ENCODE assay signal across 14 cellular contexts in the genomic region with DNA sequence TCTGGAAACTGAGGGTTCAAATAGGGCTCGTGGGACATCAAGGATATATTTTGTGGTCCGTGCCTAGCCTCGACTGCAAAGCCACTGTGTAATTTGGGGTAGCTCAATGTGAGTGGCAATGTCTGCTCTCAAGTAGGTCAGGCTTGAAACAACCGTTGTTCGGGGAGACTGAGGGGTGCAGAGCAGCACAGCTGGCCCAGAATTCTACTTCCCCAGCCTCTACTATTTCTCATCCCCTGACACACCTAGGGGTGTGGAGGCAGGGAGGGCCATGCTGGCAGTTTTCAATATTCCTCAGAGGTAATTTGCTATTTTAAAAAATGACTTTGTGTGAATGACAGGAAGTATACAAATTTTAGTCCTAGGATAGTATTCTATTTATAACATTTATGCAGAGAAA. TPM values are rescaled to one million over a fixed set of nuclear protein-coding genes. Genes with fewer than 3 reads are reported as not detected.
A peak's percentile ranks its signal among the peaks of the same experiment; 100 is the strongest.
DNase-seq lines count a peak whose midpoint lies in the region; ATAC-seq and TF ChIP-seq lines count a peak whose summit lies in the region.
"Had no signal": no experiment of that assay in that cellular context is flagged by ENCODE, and none has a peak within 500 bp of the region (broad histone marks: within the 10 kb centered on the region; RNA-seq: fewer than 3 reads in every experiment).

No MANE protein-coding gene starts in this region.

- peaks cover 0 to 36% of the 10 kb centered on the region in 2 donors for H3K4me1 ChIP-seq in right atrium auricular region
- peaks cover 19 to 55% (median 49%) of the 10 kb centered on the region in 4 donors for H3K4me1 ChIP-seq in esophagus muscularis mucosa
- peaks cover 33% of the 10 kb centered on the region for H3K4me1 ChIP-seq in vagina

- H3K36me3 Mint-ChIP-seq in nephron progenitor cell (ENCODE audit: low read depth): no peaks in the 10 kb centered on the region

- peaks cover 43% of the 10 kb centered on the region for H3K4me1 Mint-ChIP-seq in nephron progenitor cell

- TF ChIP-seq POLR2A in esophagus muscularis mucosa (IDR thresholded peaks at IDR 0.05; ENCODE audit: low read depth): no peak
- no peak for TF ChIP-seq POLR2A in vagina (IDR thresholded peaks at IDR 0.05)

- peak overlapping the region; percentile 39 for H3K27ac Mint-ChIP-seq in nephron progenitor cell
- H3K27ac Mint-ChIP-seq: activated T-helper 2 cell treated with anti-CD3 and anti-CD28 coated beads, Interferon-gamma antibody, Interleukin-2, Interleukin-4, amounts not matched to agents 10 μg/mL and 5 μg/mL and 100 μg/mL, durations not matched to agents 14 hours and 24 hours and 36 hours had no signal

- ATAC-seq in HG03097 (IDR thresholded peaks at IDR 0.05; ENCODE audit: low FRiP score, unreplicated experiment): no peak

- TF ChIP-seq CTCF in right atrium auricular region (IDR thresholded peaks at IDR 0.05) (no peak), esophagus muscularis mucosa (IDR thresholded peaks at IDR 0.05) (no peak), nephron progenitor cell (IDR thresholded peaks at IDR 0.05) (no peak), vagina (IDR thresholded peaks at IDR 0.05) (no peak)

- H3K27me3 ChIP-seq in right atrium auricular region (no peaks in the 10 kb centered on the region), esophagus muscularis mucosa (no peaks in the 10 kb centered on the region), vagina (no peaks in the 10 kb centered on the region)
- H3K27me3 ChIP-seq: thyroid gland had no signal

- H3K4me3 ChIP-seq in right atrium auricular region: no peak overlapping the region
- H3K4me3 ChIP-seq in esophagus muscularis mucosa: peak overlapping the region in 1 of 4 donors; percentile 70
- no peak overlapping the region for H3K4me3 ChIP-seq in vagina
- H3K4me3 ChIP-seq: thyroid gland had no signal

- no peaks in the 10 kb centered on the region for H3K9me3 Mint-ChIP-seq in nephron progenitor cell
- H3K9me3 Mint-ChIP-seq: activated T-helper 2 cell treated with anti-CD3 and anti-CD28 coated beads, Interferon-gamma antibody, Interleukin-2, Interleukin-4, amounts not matched to agents 10 μg/mL and 5 μg/mL and 100 μg/mL, durations not matched to agents 14 hours and 24 hours and 36 hours had no signal

- TF ChIP-seq EP300 in esophagus muscularis mucosa (IDR thresholded peaks at IDR 0.05): no peak

- H3K36me3 ChIP-seq in right atrium auricular region (no peaks in the 10 kb centered on the region), esophagus muscularis mucosa (no peaks in the 10 kb centered on the region), vagina (no peaks in the 10 kb centered on the region)
- H3K36me3 ChIP-seq: thyroid gland had no signal

- peak overlapping the region; percentile 99 for H3K4me3 Mint-ChIP-seq in nephron progenitor cell

- H3K9me3 ChIP-seq in right atrium auricular region: no peaks in the 10 kb centered on the region
- H3K9me3 ChIP-seq in esophagus muscularis mucosa: no peaks in the 10 kb centered on the region
- H3K9me3 ChIP-seq in vagina: no peaks in the 10 kb centered on the region
- H3K9me3 ChIP-seq: thyroid gland had no signal

- DNase-seq in right atrium auricular region (ENCODE audit: low spot score) (no peak), cardiac septum (ENCODE audit: low spot score) (no peak), esophagus muscularis mucosa (ENCODE audit: extremely low spot score) (no peak), nephron progenitor cell (no peak), vagina (ENCODE audit: extremely low spot score in 2 of 2) (no peak), medulla oblongata (ENCODE audit: extremely low spot score) (no peak), HPDE6-E6E7 (ENCODE audit: extremely low spot score) (no peak)
- DNase-seq: DND-41, kidney glomerular epithelial cell, NCI-H1048, NCI-H524 treated with DMSO at 0.1 percent for 48 hours, thyroid gland had no signal

- intact Hi-C loops in cardiac septum (cut with DNase I) (loop anchor here (5.0 kb wide), 1 partner anchor 41 kb away; no protein-coding TSS in a partner anchor), esophagus muscularis mucosa (cut with DNase I) (no loop called here), vagina (cut with DNase I) (no loop called here)

- H3K27ac ChIP-seq in right atrium auricular region (peak overlapping the region; percentile 79 to 86), esophagus muscularis mucosa (replicated peaks in 1 of 4) (peak overlapping the region; percentile 18 to 89 (median 86)), vagina (peak overlapping the region; percentile 62)

- H3K27me3 Mint-ChIP-seq in nephron progenitor cell (ENCODE audit: low read depth, poor library complexity): peaks cover 6% of the 10 kb centered on the region

- WGBS in esophagus muscularis mucosa: 37% methylated on average over 5 of the region's 5 CpGs

RNA-seq across cellular contexts. Expression of a gene that starts 1.4 kb away (rescaled TPM):
- total RNA-seq in right atrium auricular region (10 to 100 TPM; 17.5 to 29.2 TPM), cardiac septum (28.7 TPM), esophagus muscularis mucosa (10 to 100 TPM; 48.7 to 84.3 (median 55.1) TPM), vagina (60.4 TPM)
- total RNA-seq: activated T-helper 2 cell treated with anti-CD3 and anti-CD28 coated beads, Interferon-gamma antibody, Interleukin-2, Interleukin-4, amounts not matched to agents 10 μg/mL and 5 μg/mL and 100 μg/mL, durations not matched to agents 14 hours and 24 hours and 36 hours had no signal
